8 cellular contexts compared by ENCODE assay signal in genomic region chr12:69470189-69471094, GRCh38. TPM values are rescaled to one million over a fixed set of nuclear protein-coding genes. Genes with fewer than 3 reads are reported as not detected.
DNase-seq lines count a peak whose midpoint lies in the region; ATAC-seq and TF ChIP-seq lines count a peak whose summit lies in the region.

TSS of gene FRS2 (plus strand) at chr12:69470388. CDS start at chr12:69569031, 98,643 bp downstream.

- peak in 1 of 2 donors; percentile 54 for TF ChIP-seq POLR2A in lower leg skin (IDR thresholded peaks at IDR 0.05)

- peak; percentile 92 for DNase-seq in CD1c-positive myeloid dendritic cell (ENCODE audit: extremely low spot score)
- peak; percentile 92 for DNase-seq in NCI-H748 (lab: John Stamatoyannopoulos, UW; ENCODE audit: unreplicated experiment)
- DNase-seq in activated CD4-positive, alpha-beta T cell treated with anti-CD3 and anti-CD28 coated beads, Interleukin-2, amount 50 U/mL, for 4 hours: peak; percentile 76 to 81
- peak; percentile 90 to 98 (median 94) for DNase-seq in dorsolateral prefrontal cortex
- DNase-seq in lower leg skin (ENCODE audit: low spot score in 2 of 2): peak; percentile 86 to 97
- peak; percentile 78 to 87 for DNase-seq in stimulated activated CD4-positive, alpha-beta T cell treated with anti-CD3 and anti-CD28 coated beads, Interleukin-4, amount 100 ng/mL, for 48 hours (ENCODE audit: low read depth in 2 of 2)

- peak within 1 kb of the TSS; percentile 11 to 98 (median 92) for H3K27ac ChIP-seq in dorsolateral prefrontal cortex

- 0% methylated on average over 49 to 59 of the region's 69 CpGs for WGBS in lower leg skin, 2 donors

- H3K27me3 ChIP-seq in dorsolateral prefrontal cortex: no peaks in the 10 kb centered on the region

- TF ChIP-seq CTCF in dorsolateral prefrontal cortex (IDR thresholded peaks at IDR 0.05 in 54 of 56, conservative IDR thresholded peaks at IDR 0.05 in 2 of 56; ENCODE audit: low read depth in 1 of 56, partially characterized antibody in 56 of 56): peak in 44 of 56 donors; percentile 10 to 52 (median 29)
- TF ChIP-seq CTCF in lower leg skin (IDR thresholded peaks at IDR 0.05): no peak

- peak within 1 kb of the TSS; percentile 53 to 98 (median 88) for H3K4me3 ChIP-seq in dorsolateral prefrontal cortex
- peak within 1 kb of the TSS; percentile 96 for H3K4me3 ChIP-seq in lower leg skin (ENCODE audit: low read depth, poor library complexity, severe bottlenecking)

- intact Hi-C loops in dorsolateral prefrontal cortex (cut with DNase I) (loop anchor here (5.0 kb wide), 2 partner anchors 102 to 112 kb away; no protein-coding TSS in a partner anchor), lower leg skin (cut with DNase I; ENCODE audit: low total_unique reads) (no loop called here)

- ATAC-seq in GM19372 (IDR thresholded peaks at IDR 0.05; ENCODE audit: low read depth, unreplicated experiment) (peak; percentile 95), HG03558 (IDR thresholded peaks at IDR 0.05; ENCODE audit: extremely low read depth, unreplicated experiment) (peak; percentile 80)

RNA-seq across cellular contexts. Expression of gene FRS2, which starts in this region (rescaled TPM):
- total RNA-seq in dorsolateral prefrontal cortex: 10 to 100 TPM; 41.5 to 87.4 (median 58.7) TPM
- 10 to 100 TPM; 33.7 to 64.7 (median 43.5) TPM for total RNA-seq in lower leg skin

Comparison
In these comparisons a context has a peak if more than half of its experiments do, and no peak if none do; other contexts are left out.
1. Peak in every context shown above with its lines: DNase-seq, ATAC-seq, H3K4me3 ChIP-seq and H3K27ac ChIP-seq.
2. CTCF ChIP-seq: peak in dorsolateral prefrontal cortex (44 of 56); none in lower leg skin (0 of 3).